ENCODE assay signal across 24 cellular contexts in the genomic region with DNA sequence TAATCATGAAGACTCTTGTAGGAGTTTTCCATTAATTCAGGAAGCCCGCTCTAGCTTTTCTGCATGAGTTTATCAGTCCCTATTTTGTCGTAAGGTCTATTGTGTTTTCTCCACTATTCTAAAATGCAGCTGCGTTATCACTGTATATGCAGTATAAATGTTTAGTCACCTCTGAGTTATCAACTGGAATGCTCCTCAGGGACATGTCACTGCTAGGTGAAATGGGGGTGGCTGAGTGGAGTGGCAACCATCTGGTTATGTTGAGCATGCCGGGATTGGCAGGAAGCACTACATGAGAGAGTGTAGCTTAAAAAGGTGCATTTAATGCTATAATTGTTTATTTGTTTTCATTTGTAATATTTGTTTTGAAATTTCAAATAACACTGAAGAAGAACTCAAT.
DNase-seq lines count a peak whose midpoint lies in the region; ATAC-seq and TF ChIP-seq lines count a peak whose summit lies in the region.
"Had no signal": no experiment of that assay in that cellular context is flagged by ENCODE, and none has a peak within 500 bp of the region (broad histone marks: within the 10 kb centered on the region; RNA-seq: fewer than 3 reads in every experiment).

No MANE protein-coding gene starts in this region.

- H3K4me3 Mint-ChIP-seq in Caco-2 (ENCODE audit: unreplicated experiment): no peak overlapping the region
- H3K4me3 Mint-ChIP-seq: B cell; CD4-positive, alpha-beta T cell; CD8-positive, alpha-beta T cell had no signal

- H3K36me3 ChIP-seq in Caco-2 (ENCODE audit: control insufficient read depth, insufficient read depth, low read length) (no peaks in the 10 kb centered on the region), hepatocyte (replicated peaks; ENCODE audit: insufficient read depth, low read depth) (no peaks in the 10 kb centered on the region), adrenal gland (replicated peaks in 1 of 2) (no peaks in the 10 kb centered on the region)
- H3K36me3 ChIP-seq: BLaER1 treated with 17β-estradiol and CSF1 and Interleukin-3, amounts not matched to agents 10 nM and 100 nM had no signal

- H3K4me3 ChIP-seq in Caco-2 (ENCODE audit: low read depth, low read length): no peak overlapping the region
- no peak overlapping the region for H3K4me3 ChIP-seq in hepatocyte
- H3K4me3 ChIP-seq in adrenal gland: no peak overlapping the region
- H3K4me3 ChIP-seq: A549; BLaER1 treated with 17β-estradiol and CSF1 and Interleukin-3, amounts not matched to agents 10 nM and 100 nM; GM12878 had no signal

- intact Hi-C loops in Caco-2 (cut with micrococcal nuclease; ENCODE audit: unreplicated experiment) (no loop called here), adrenal gland (cut with DNase I) (no loop called here)

- peak; percentile 46 for DNase-seq in A172 (ENCODE audit: low spot score)
- DNase-seq in Caco-2: peak; percentile 1 to 31
- DNase-seq in T1000 (lab: John Stamatoyannopoulos, UW): peak; percentile 0
- peak; percentile 23 for DNase-seq in hepatocyte (ENCODE audit: low spot score)
- no peak for DNase-seq in adrenal gland
- DNase-seq in inferior parietal cortex (ENCODE audit: extremely low spot score): no peak
- no peak for DNase-seq in glomerular visceral epithelial cell (ENCODE audit: extremely low spot score)
- DNase-seq: 8988T; AML-193; CD4-positive, alpha-beta T cell; CD8-positive, alpha-beta T cell; DMS 273 treated with DMSO at 0.1 percent for 48 hours; DMS153; DMS53; DMS79; DND-41; EL; GDM1 had no signal

- CTCF ChIA-PET in Caco-2 (lab: Charles Lee): no interaction called here

- no peak overlapping the region for H3K27ac Mint-ChIP-seq in Caco-2 (ENCODE audit: unreplicated experiment)
- H3K27ac Mint-ChIP-seq: B cell; CD4-positive, alpha-beta T cell; CD8-positive, alpha-beta T cell had no signal

- H3K9me3 ChIP-seq in Caco-2 (no peaks in the 10 kb centered on the region), hepatocyte (ENCODE audit: low read depth) (no peaks in the 10 kb centered on the region), adrenal gland (replicated peaks in 1 of 3) (no peaks in the 10 kb centered on the region)
- H3K9me3 ChIP-seq: BLaER1 treated with 17β-estradiol and CSF1 and Interleukin-3, amounts not matched to agents 10 nM and 100 nM had no signal

- H3K9me3 Mint-ChIP-seq in Caco-2 (ENCODE audit: unreplicated experiment): no peaks in the 10 kb centered on the region

- POLR2A ChIA-PET in Caco-2 (lab: Charles Lee): no interaction called here

- ATAC-seq in HG03520 (IDR thresholded peaks at IDR 0.05; ENCODE audit: unreplicated experiment): no peak
- ATAC-seq: A549; CD8-positive, alpha-beta T cell; GM12878 had no signal

- no peaks in the 10 kb centered on the region for H4K20me1 ChIP-seq in hepatocyte (ENCODE audit: insufficient read depth, poor library complexity, severe bottlenecking)
- H4K20me1 ChIP-seq: BLaER1 treated with 17β-estradiol and CSF1 and Interleukin-3, amounts not matched to agents 10 nM and 100 nM had no signal

- H3K79me2 ChIP-seq in hepatocyte: no peaks in the 10 kb centered on the region

- H3K4me2 ChIP-seq in hepatocyte: no peak overlapping the region
- H3K4me2 ChIP-seq: A549; BLaER1 treated with 17β-estradiol and CSF1 and Interleukin-3, amounts not matched to agents 10 nM and 100 nM had no signal

- H3K27me3 ChIP-seq in Caco-2 (replicated peaks; ENCODE audit: control insufficient read depth, insufficient read depth, low read length) (no peaks in the 10 kb centered on the region), hepatocyte (no peaks in the 10 kb centered on the region), adrenal gland (no peaks in the 10 kb centered on the region)
- H3K27me3 ChIP-seq: BLaER1 treated with 17β-estradiol and CSF1 and Interleukin-3, amounts not matched to agents 10 nM and 100 nM had no signal

- TF ChIP-seq POLR2A in adrenal gland (IDR thresholded peaks at IDR 0.05): no peak

- H3K27me3 Mint-ChIP-seq in Caco-2 (ENCODE audit: insufficient read depth, unreplicated experiment): no peaks in the 10 kb centered on the region
- H3K27me3 Mint-ChIP-seq: B cell; CD4-positive, alpha-beta T cell had no signal

- 70% methylated on average over 4 of the region's 4 CpGs for WGBS in hepatocyte (ENCODE audit: low lambda C conversion rate, missing lambda C conversion rate)
- 89 to 93% (median 90%) methylated on average over 4 of the region's 4 CpGs for WGBS in adrenal gland, 4 donors

- TF ChIP-seq CTCF in Caco-2 (IDR thresholded peaks at IDR 0.05; ENCODE audit: insufficient read depth in 1 of 2, low read depth in 1 of 2, low read length in 1 of 2, severe bottlenecking in 1 of 2, unreplicated experiment in 1 of 2) (no peak), hepatocyte (IDR thresholded peaks at IDR 0.05; ENCODE audit: poor library complexity) (no peak), adrenal gland (IDR thresholded peaks at IDR 0.05) (no peak)

- BruUV-seq in Caco-2 (replicated peaks; lab: Mats Ljungman, UMichigan): no TSS peak

- no peaks in the 10 kb centered on the region for H3K9me2 ChIP-seq in hepatocyte (replicated peaks; ENCODE audit: insufficient read depth)

- H3K4me1 Mint-ChIP-seq in Caco-2 (ENCODE audit: low read depth, unreplicated experiment): no peaks in the 10 kb centered on the region
- H3K4me1 Mint-ChIP-seq: B cell had no signal

- H3K4me1 ChIP-seq in Caco-2 (peaks cover 1% of the 10 kb centered on the region; the same call in 1 of the 2 replicates), hepatocyte (ENCODE audit: insufficient read depth) (peaks cover 21% of the 10 kb centered on the region), adrenal gland (replicated peaks in 1 of 2) (no peaks in the 10 kb centered on the region)
- H3K4me1 ChIP-seq: A549; BLaER1 treated with 17β-estradiol and CSF1 and Interleukin-3, amounts not matched to agents 10 nM and 100 nM had no signal

- peak overlapping the region; percentile 42 for H3K27ac ChIP-seq in hepatocyte
- H3K27ac ChIP-seq in adrenal gland: no peak overlapping the region
- H3K27ac ChIP-seq: A549; BLaER1 treated with 17β-estradiol and CSF1 and Interleukin-3, amounts not matched to agents 10 nM and 100 nM; C4-2B had no signal

- no peak overlapping the region for H2AFZ ChIP-seq in hepatocyte

- no peaks in the 10 kb centered on the region for H3K36me3 Mint-ChIP-seq in Caco-2 (ENCODE audit: insufficient read depth, unreplicated experiment)
- H3K36me3 Mint-ChIP-seq: CD8-positive, alpha-beta T cell had no signal

Comparison
In these comparisons a context has a peak if more than half of its experiments do, and no peak if none do; other contexts are left out.
1. DNase-seq: peak in A172 (single experiment), Caco-2 (2 of 2), T1000 (single experiment) and hepatocyte (single experiment); none in adrenal gland (0 of 7), inferior parietal cortex (single experiment) and glomerular visceral epithelial cell (single experiment).